In the genomic region with DNA sequence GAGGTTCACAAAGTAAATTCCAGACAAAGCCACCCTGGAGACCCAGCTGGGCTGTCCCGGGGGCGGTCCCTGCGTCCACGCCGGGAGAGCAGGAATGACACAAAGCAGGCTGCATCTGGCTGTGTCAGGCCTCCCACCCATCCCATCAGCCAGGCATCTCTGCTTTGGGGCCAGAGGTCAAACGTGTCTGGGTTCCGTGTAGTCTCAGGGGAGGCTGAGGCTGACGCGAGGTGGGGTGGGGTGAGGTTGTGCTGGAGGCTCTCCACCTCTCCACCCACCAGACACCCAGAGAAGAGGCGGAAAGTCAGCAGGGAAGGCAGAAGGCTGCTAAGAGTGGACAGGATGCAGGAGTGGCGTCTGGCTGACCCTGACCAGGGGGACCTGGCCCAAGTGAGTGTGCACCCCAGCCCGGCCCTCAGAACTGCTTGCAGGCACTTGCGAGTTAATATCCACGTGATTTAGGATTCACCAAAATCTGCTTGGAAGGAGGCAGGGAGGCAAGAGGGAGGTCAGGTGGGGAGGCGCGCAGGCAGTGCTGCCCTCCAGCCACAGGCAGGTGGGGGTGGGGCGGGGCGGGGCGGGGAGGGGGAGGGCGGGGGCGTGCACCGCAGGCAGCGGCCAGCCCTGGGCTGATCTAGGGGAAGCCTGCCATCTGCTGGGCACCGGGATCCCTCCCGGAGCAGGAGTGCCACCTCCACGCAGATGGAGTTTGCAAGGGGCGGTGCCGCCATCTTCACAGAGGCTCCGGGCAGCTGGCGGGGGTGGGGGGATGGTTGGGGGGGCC, we compare ENCODE assay signal across 8 cellular contexts. TPM values are rescaled to one million over a fixed set of nuclear protein-coding genes. Genes with fewer than 3 reads are reported as not detected.
DNase-seq lines count a peak whose midpoint lies in the region; ATAC-seq and TF ChIP-seq lines count a peak whose summit lies in the region.

No MANE protein-coding gene starts in this region.

- peak; percentile 71 for TF ChIP-seq CTCF in 22Rv1 (IDR thresholded peaks at IDR 0.05)

- peak; percentile 90 for ATAC-seq in central memory CD8-positive, alpha-beta T cell (replicated peaks; ENCODE audit: extremely low read depth, poor library complexity, severe bottlenecking)
- ATAC-seq in left colon = peak; percentile 78
- no peak for ATAC-seq in GM18861 (IDR thresholded peaks at IDR 0.05; ENCODE audit: unreplicated experiment)

- peak overlapping the region; percentile 50 for H3K4me3 ChIP-seq in GM23248

- H3K4me1 ChIP-seq in GM23248 (ENCODE audit: insufficient read depth) = peaks cover 34% of the 10 kb centered on the region

- H3K27me3 Mint-ChIP-seq in central memory CD8-positive, alpha-beta T cell = peaks cover 11% of the 10 kb centered on the region

- H3K79me2 ChIP-seq in GM23248 (ENCODE audit: insufficient read depth) = no peaks in the 10 kb centered on the region

- no peaks in the 10 kb centered on the region for H3K9me2 ChIP-seq in GM23248 (ENCODE audit: insufficient read depth)

- H3K9me3 ChIP-seq in GM23248 (ENCODE audit: low read depth) = no peaks in the 10 kb centered on the region

- no peaks in the 10 kb centered on the region for H3K9me3 Mint-ChIP-seq in central memory CD8-positive, alpha-beta T cell

- peak overlapping the region; percentile 74 for H3K4me2 ChIP-seq in GM23248 (ENCODE audit: unreplicated experiment)

- H3K27ac ChIP-seq in 22Rv1 (peak overlapping the region; percentile 97), GM23248 (no peak overlapping the region)

- in situ Hi-C loops in GM23248 (cut with MboI) = loop anchor here (10.0 kb wide), 2 partner anchors 147 to 207 kb away; no protein-coding TSS in a partner anchor

- H4K20me1 ChIP-seq in GM23248 (ENCODE audit: insufficient read depth) = no peaks in the 10 kb centered on the region

- H3K36me3 Mint-ChIP-seq in central memory CD8-positive, alpha-beta T cell (ENCODE audit: insufficient read depth) = no peaks in the 10 kb centered on the region

- H3K27ac Mint-ChIP-seq in central memory CD8-positive, alpha-beta T cell (ENCODE audit: low read depth) = no peak overlapping the region

- H3K9ac ChIP-seq in GM23248 = peak overlapping the region; percentile 70

- H3F3A ChIP-seq in GM23248 (ENCODE audit: insufficient read depth) = peaks cover 13% of the 10 kb centered on the region; the same call in 1 of the 2 replicates

- peak overlapping the region; percentile 76 for H2AFZ ChIP-seq in GM23248

- DNase-seq in GM23248 = peak; percentile 92
- peak; percentile 62 for DNase-seq in NCI-H226
- peak; percentile 74 for DNase-seq in activated CD4-positive, alpha-beta T cell treated with anti-CD3 and anti-CD28 coated beads for 1 hour
- DNase-seq in central memory CD8-positive, alpha-beta T cell (ENCODE audit: low spot score in 2 of 2) = peak; percentile 57 to 64
- peak; percentile 89 to 94 for DNase-seq in left colon
- DNase-seq in stimulated activated CD4-positive, alpha-beta T cell treated with anti-CD3 and anti-CD28 coated beads, Interleukin-2, amount 100 ng/mL, for 4 hours (ENCODE audit: low read depth) = peak; percentile 81

- intact Hi-C loops in left colon (cut with DNase I, micrococcal nuclease) = loop anchor here in 1 of 2 donors (10.0 kb wide), 1 partner anchor 207 kb away; no protein-coding TSS in a partner anchor

- WGBS in GM23248 (ENCODE audit: low coverage in 1 of 2, low lambda C conversion rate in 2 of 2, missing lambda C conversion rate in 2 of 2), 2 experiments = 48 to 85% methylated on average over 13 to 26 of the region's 30 CpGs

- no peaks in the 10 kb centered on the region for H3K36me3 ChIP-seq in GM23248 (ENCODE audit: low read depth)

- H3K4me1 Mint-ChIP-seq in central memory CD8-positive, alpha-beta T cell = peaks cover 21% of the 10 kb centered on the region

- H3K27me3 ChIP-seq in GM23248 (replicated peaks; ENCODE audit: insufficient read depth) = no peaks in the 10 kb centered on the region

- peak overlapping the region; percentile 63 for H3K4me3 Mint-ChIP-seq in central memory CD8-positive, alpha-beta T cell

RNA-seq across cellular contexts. Expression of gene TBC1D16, which starts 44.3 kb away (rescaled TPM):
- total RNA-seq in GM23248 (2014; rRNA removed; shearing (Covaris generic)) = 22.4 and 26.9 TPM in 2 replicates
- 8.1 and 9.2 TPM in 2 replicates for polyA plus RNA-seq in GM23248 (2016; fragmentation: Nextera tagmentation; extraction: Ambion mirVana)
- 10 to 100 TPM; 12.9 to 17.6 TPM for total RNA-seq in left colon

RNA-seq across cellular contexts. Expression of gene CCDC40, which starts 45.1 kb away (rescaled TPM):
- 2.9 and 3.0 TPM in 2 replicates for total RNA-seq in GM23248 (2014; rRNA removed; shearing (Covaris generic))
- 2.3 and 2.4 TPM in 2 replicates for polyA plus RNA-seq in GM23248 (2016; fragmentation: Nextera tagmentation; extraction: Ambion mirVana)
- 1 to 10 TPM; 2.0 to 2.1 TPM for total RNA-seq in left colon
